Comparison of ENCODE assay signal across 9 cellular contexts in genomic region chr15:89197503-89197971, GRCh38. TPM values are rescaled to one million over a fixed set of nuclear protein-coding genes. Genes with fewer than 3 reads are reported as not detected.
DNase-seq lines count a peak whose midpoint lies in the region; ATAC-seq and TF ChIP-seq lines count a peak whose summit lies in the region.
"Had no signal": no experiment of that assay in that cellular context is flagged by ENCODE, and none has a peak within 500 bp of the region (broad histone marks: within the 10 kb centered on the region; RNA-seq: fewer than 3 reads in every experiment).

No MANE protein-coding gene starts in this region.

- no peak overlapping the region for H3T11ph ChIP-seq in H9 (ENCODE audit: low read length)

- TF ChIP-seq CTCF in H9 (conservative IDR thresholded peaks at IDR 0.05) (no peak), RWPE1 (conservative IDR thresholded peaks at IDR 0.05; ENCODE audit: low read depth) (no peak), foreskin keratinocyte (conservative IDR thresholded peaks at IDR 0.05) (no peak)

- no peak overlapping the region for H3K4me2 ChIP-seq in H9 (ENCODE audit: insufficient read depth, insufficient read length, low read length)

- no peak overlapping the region for H4K8ac ChIP-seq in H9 (replicated peaks; ENCODE audit: insufficient read length, low read depth, low read length)

- H3K79me1 ChIP-seq in H9 (ENCODE audit: insufficient read depth, low read depth, low read length, poor library complexity, severe bottlenecking), result no peaks in the 10 kb centered on the region

- POLR2A ChIA-PET in RWPE1 (lab: Yijun Ruan, JAX; ENCODE audit: low non-redundant PET), result interaction anchor here (0.6 kb wide), 1 partner anchor 22 kb away, joined by 4 read pairs; no protein-coding TSS in a partner anchor

- H4K91ac ChIP-seq in H9 (ENCODE audit: insufficient read length, low read depth, low read length), result no peak overlapping the region

- no peak overlapping the region for H2BK15ac ChIP-seq in H9 (ENCODE audit: low read depth, low read length)

- ATAC-seq in foreskin keratinocyte (peak; percentile 95), HG02981 (IDR thresholded peaks at IDR 0.05; ENCODE audit: unreplicated experiment) (no peak)

- no peak overlapping the region for H2BK120ac ChIP-seq in H9 (ENCODE audit: low read depth, low read length, poor library complexity, severe bottlenecking)

- H3K23me2 ChIP-seq in H9 (ENCODE audit: insufficient read length, low read depth, low read length, poor library complexity, severe bottlenecking), result peaks cover 4% of the 10 kb centered on the region

- H3K27ac ChIP-seq in H9 (ENCODE audit: insufficient read length, low read depth, low read length) (peak overlapping the region; percentile 81), RWPE1 (peak overlapping the region; percentile 59), foreskin keratinocyte (peak overlapping the region; percentile 46)

- H3K4me1 ChIP-seq in H9 (ENCODE audit: insufficient read depth, low read length) (peaks cover 7% of the 10 kb centered on the region), foreskin keratinocyte (peaks cover 14% of the 10 kb centered on the region)

- WGBS in H9 (ENCODE audit: extremely low coverage, insufficient read length, low lambda C conversion rate), result no CpG with 5 or more reads among the region's 4 CpGs

- no peaks in the 10 kb centered on the region for H3K27me3 Mint-ChIP-seq in H9 (ENCODE audit: low read depth)

- H2AK5ac ChIP-seq in H9 (ENCODE audit: insufficient read length, low read length), result no peak overlapping the region

- no peaks in the 10 kb centered on the region for H3K9me3 Mint-ChIP-seq in H9

- no peaks in the 10 kb centered on the region for H3K9me3 ChIP-seq in H9 (ENCODE audit: control insufficient read depth, low read depth, low read length)

- H4K20me1 ChIP-seq in H9 (ENCODE audit: control insufficient read depth, insufficient read depth, insufficient read length), result no peaks in the 10 kb centered on the region

- no peak overlapping the region for H3K9ac ChIP-seq in H9 (ENCODE audit: extremely low read depth, insufficient read length, low read length)

- intact Hi-C loops in posterior cingulate gyrus (cut with DNase I), result no loop called here

- DNase-seq in H9 (peak; percentile 75), RWPE1 (ENCODE audit: low spot score) (peak; percentile 82), foreskin keratinocyte (peak; percentile 34 to 62), posterior cingulate gyrus (peak; percentile 54 to 95 (median 63)), NCI-H2227 treated with DMSO at 0.1 percent for 48 hours (lab: John Stamatoyannopoulos, UW) (no peak), dedifferentiated amniotic fluid mesenchymal stem cell (ENCODE audit: extremely low spot score) (no peak), HT-29 (ENCODE audit: low spot score) (no peak)
- DNase-seq: NCI-H226 had no signal

- peaks cover 7 to 11% (median 7%) of the 10 kb centered on the region in 3 experiments; a peak in 5 of 7 replicates for H3K36me3 Mint-ChIP-seq in H9 (ENCODE audit: insufficient read depth in 1 of 3, low read depth in 3 of 3)

- no peak overlapping the region for H2AFZ ChIP-seq in H9 (ENCODE audit: low read length)

- H3K4me1 Mint-ChIP-seq in H9, result peaks cover 54 to 65% of the 10 kb centered on the region in 2 experiments

- H3K27me3 ChIP-seq in H9 (ENCODE audit: insufficient read depth, low read length) (no peaks in the 10 kb centered on the region), foreskin keratinocyte (no peaks in the 10 kb centered on the region)

- no peaks in the 10 kb centered on the region for H3K79me2 ChIP-seq in H9 (ENCODE audit: insufficient read depth, low read length)

- H3K23ac ChIP-seq in H9 (ENCODE audit: insufficient read length, low read depth, low read length), result no peak overlapping the region

- no peak overlapping the region for H2BK5ac ChIP-seq in H9 (ENCODE audit: insufficient read length, low read length)

- CTCF ChIA-PET in RWPE1 (lab: Yijun Ruan, JAX), result interaction anchor here (0.7 to 2.5 kb wide), 2 partner anchors 9 to 112 kb away, joined by 4 to 14 read pairs; no protein-coding TSS in a partner anchor

- H3K14ac ChIP-seq in H9 (ENCODE audit: insufficient read depth, low read length), result no peak overlapping the region; the same call in 1 of the 2 replicates

- H3K4me3 Mint-ChIP-seq in H9, result no peak overlapping the region; a peak in 1 of 5 replicates

- H3K56ac ChIP-seq in H9 (ENCODE audit: insufficient read length, low read depth, low read length), result no peak overlapping the region

- H2BK12ac ChIP-seq in H9 (ENCODE audit: insufficient read length, low read depth, low read length), result no peak overlapping the region

- H3K18ac ChIP-seq in H9 (ENCODE audit: insufficient read length, low read depth, low read length), result peak overlapping the region; percentile 0

- no peak overlapping the region for H4K5ac ChIP-seq in H9 (ENCODE audit: insufficient read length, low read depth, low read length)

- H3K4ac ChIP-seq in H9 (ENCODE audit: low read depth, low read length), result no peak overlapping the region

- peak overlapping the region; percentile 45 to 85 (median 70); a peak in 5 of 7 replicates for H3K27ac Mint-ChIP-seq in H9

- no peak overlapping the region for H2BK20ac ChIP-seq in H9 (ENCODE audit: low read depth, low read length, poor library complexity, severe bottlenecking)

RNA-seq across cellular contexts. Expression of gene RLBP1, which starts 23.8 kb away (rescaled TPM):
- total RNA-seq in H9 (2021) (not detected in 2 replicates), foreskin keratinocyte (not detected in 2 replicates)
- not detected in 2 replicates for polyA plus RNA-seq in foreskin keratinocyte
- 0.18 TPM in 1 of 2 replicates, not detected in the other for total RNA-seq in HT-29 (2014; rRNA removed; shearing (Covaris generic))

RNA-seq across cellular contexts. Expression of gene FANCI, which starts 46.2 kb away (rescaled TPM):
- total RNA-seq in H9 (2021), result 102 and 106 TPM in 2 replicates
- total RNA-seq in foreskin keratinocyte, result 58.7 and 76.2 TPM in 2 replicates
- polyA plus RNA-seq in foreskin keratinocyte, result 20.7 and 31.1 TPM in 2 replicates
- total RNA-seq in HT-29 (2014; rRNA removed; shearing (Covaris generic)), result 44.4 and 59.1 TPM in 2 replicates

Comparison
In these comparisons a context has a peak if more than half of its experiments do, and no peak if none do; other contexts are left out.
1. DNase-seq: peak in H9 (single experiment), RWPE1 (single experiment), foreskin keratinocyte (2 of 2) and posterior cingulate gyrus (10 of 10); none in NCI-H2227 treated with DMSO at 0.1 percent for 48 hours (single experiment), dedifferentiated amniotic fluid mesenchymal stem cell (single experiment) and HT-29 (single experiment).
2. Peak in every context shown above with its lines, with median percentiles within 50 percentile points of each other: H3K27ac ChIP-seq.